ENCODE assay signal across 19 cellular contexts in genomic region chr7:108030536-108030935, GRCh38. TPM values are rescaled to one million over a fixed set of nuclear protein-coding genes. Genes with fewer than 3 reads are reported as not detected.
A peak's percentile ranks its signal among the peaks of the same experiment; 100 is the strongest.
DNase-seq lines count a peak whose midpoint lies in the region; ATAC-seq, FAIRE-seq and TF ChIP-seq lines count a peak whose summit lies in the region.
"Had no signal": no experiment of that assay in that cellular context is flagged by ENCODE, and none has a peak within 500 bp of the region (broad histone marks: within the 10 kb centered on the region; RNA-seq: fewer than 3 reads in every experiment).

No MANE protein-coding gene starts in this region.

- H3K4me3 Mint-ChIP-seq in astrocyte (ENCODE audit: unreplicated experiment), result peak overlapping the region; percentile 58
- H3K4me3 Mint-ChIP-seq: activated CD4-positive, alpha-beta T cell treated with anti-CD3 and anti-CD28 coated beads, Interleukin-2, amount 10 ng/mL, durations not matched to agents 7 days and 5 days; activated naive CD4-positive, alpha-beta T cell treated with anti-CD3 and anti-CD28 coated beads for 36 hours; brain; memory B cell; stimulated activated naive CD8-positive, alpha-beta T cell treated with anti-CD3 and anti-CD28 coated beads, Interleukin-15, Interleukin-2, amounts not matched to agents 100 ng/mL and 50 ng/mL, for 24 hours had no signal

- peak; percentile 68 for FAIRE-seq in astrocyte (lab: Jason Lieb, UNC)
- FAIRE-seq: A549, islet of Langerhans, TTC549 had no signal

- H3K27me3 ChIP-seq in astrocyte (ENCODE audit: insufficient read depth, low read length), result no peaks in the 10 kb centered on the region
- no peaks in the 10 kb centered on the region for H3K27me3 ChIP-seq in SJCRH30

- H3K27ac ChIP-seq in astrocyte (ENCODE audit: low read depth, low read length), result peak overlapping the region; percentile 90
- no peak overlapping the region for H3K27ac ChIP-seq in SJCRH30

- H3K36me3 ChIP-seq in astrocyte (ENCODE audit: insufficient read depth, low read length) (no peaks in the 10 kb centered on the region), SJCRH30 (no peaks in the 10 kb centered on the region)

- H3K4me3 ChIP-seq in astrocyte (ENCODE audit: insufficient read depth, low read depth, low read length) (no peak overlapping the region), SJCRH30 (no peak overlapping the region)
- H3K4me3 ChIP-seq: A549 had no signal

- TF ChIP-seq CTCF in astrocyte (IDR thresholded peaks at IDR 0.05; ENCODE audit: insufficient read depth, low read depth, low read length), result no peak

- in situ Hi-C loops in ACHN (cut with HindIII; ENCODE audit: low pct_ligation_motif_present, low pct_unique_long_range_greater_than_20kb, low sequenced_read_pairs), result no loop called here

- H3K4me1 Mint-ChIP-seq in astrocyte (ENCODE audit: low read depth, unreplicated experiment), result peaks cover 43% of the 10 kb centered on the region
- H3K4me1 Mint-ChIP-seq: activated CD4-positive, alpha-beta T cell treated with anti-CD3 and anti-CD28 coated beads, Interleukin-2, amount 10 ng/mL, durations not matched to agents 7 days and 5 days; memory B cell had no signal

- H2AFZ ChIP-seq in astrocyte (ENCODE audit: low read depth, low read length), result peak overlapping the region; percentile 68

- no peaks in the 10 kb centered on the region for H4K20me1 ChIP-seq in astrocyte (ENCODE audit: insufficient read depth, low read length)

- H3K27ac Mint-ChIP-seq in astrocyte (ENCODE audit: unreplicated experiment), result peak overlapping the region; percentile 93
- H3K27ac Mint-ChIP-seq: activated CD4-positive, alpha-beta T cell treated with anti-CD3 and anti-CD28 coated beads, Interleukin-2, amount 10 ng/mL, durations not matched to agents 7 days and 5 days; activated naive CD4-positive, alpha-beta T cell treated with anti-CD3 and anti-CD28 coated beads for 36 hours; brain; memory B cell; stimulated activated naive CD8-positive, alpha-beta T cell treated with anti-CD3 and anti-CD28 coated beads, Interleukin-15, Interleukin-2, amounts not matched to agents 100 ng/mL and 50 ng/mL, for 24 hours had no signal

- H3K36me3 Mint-ChIP-seq in astrocyte (ENCODE audit: low read depth, unreplicated experiment), result no peaks in the 10 kb centered on the region
- H3K36me3 Mint-ChIP-seq: brain, memory B cell had no signal

- peak; percentile 42 for DNase-seq in ACHN
- peak; percentile 89 for DNase-seq in HT1080 (ENCODE audit: low read depth)
- no peak for DNase-seq in astrocyte (ENCODE audit: low read depth)
- DNase-seq in kidney tubule cell (ENCODE audit: low spot score), result peak; percentile 73
- no peak for DNase-seq in SW480 (ENCODE audit: low spot score)
- DNase-seq in SJCRH30, result no peak
- no peak for DNase-seq in NCI-H1417 treated with DMSO at 0.1 percent for 48 hours (lab: John Stamatoyannopoulos, UW)
- DNase-seq: activated CD4-positive, alpha-beta T cell treated with anti-CD3 and anti-CD28 coated beads, Interleukin-2, amount 10 ng/mL, durations not matched to agents 7 days and 5 days; activated naive CD4-positive, alpha-beta T cell treated with anti-CD3 and anti-CD28 coated beads for 36 hours; head of caudate nucleus; NCI-H1048; stimulated activated CD4-positive, alpha-beta T cell treated with anti-CD3 and anti-CD28 coated beads, Interleukin-15, amount 100 ng/mL, for 24 hours had no signal

- no peak for ATAC-seq in GM21619 (IDR thresholded peaks at IDR 0.05; ENCODE audit: unreplicated experiment)

- peak overlapping the region; percentile 73 for H3K9ac ChIP-seq in astrocyte (ENCODE audit: low read length)

- H3K4me1 ChIP-seq in astrocyte (ENCODE audit: insufficient read depth, low read length), result peaks cover 21% of the 10 kb centered on the region
- no peaks in the 10 kb centered on the region; the same call in 1 of the 2 replicates for H3K4me1 ChIP-seq in SJCRH30

- no peaks in the 10 kb centered on the region for H3K27me3 Mint-ChIP-seq in astrocyte (ENCODE audit: low read depth, unreplicated experiment)
- H3K27me3 Mint-ChIP-seq: activated CD4-positive, alpha-beta T cell treated with anti-CD3 and anti-CD28 coated beads, Interleukin-2, amount 10 ng/mL, durations not matched to agents 7 days and 5 days had no signal

- peak overlapping the region; percentile 74 for H3K4me2 ChIP-seq in astrocyte (ENCODE audit: low read length)

- H3K9me3 ChIP-seq in astrocyte (ENCODE audit: insufficient read depth, low read depth, low read length) (no peaks in the 10 kb centered on the region), SJCRH30 (replicated peaks) (no peaks in the 10 kb centered on the region; the same call in 1 of the 2 replicates)
- H3K9me3 ChIP-seq: A549 had no signal

- no peaks in the 10 kb centered on the region for H3K9me3 Mint-ChIP-seq in astrocyte (ENCODE audit: unreplicated experiment)
- H3K9me3 Mint-ChIP-seq: activated CD4-positive, alpha-beta T cell treated with anti-CD3 and anti-CD28 coated beads, Interleukin-2, amount 10 ng/mL, durations not matched to agents 7 days and 5 days; activated naive CD4-positive, alpha-beta T cell treated with anti-CD3 and anti-CD28 coated beads for 36 hours; brain; memory B cell; stimulated activated naive CD8-positive, alpha-beta T cell treated with anti-CD3 and anti-CD28 coated beads, Interleukin-15, Interleukin-2, amounts not matched to agents 100 ng/mL and 50 ng/mL, for 24 hours had no signal

- no peaks in the 10 kb centered on the region for H3K79me2 ChIP-seq in astrocyte (ENCODE audit: insufficient read depth, low read length)

RNA-seq across cellular contexts. Expression of gene LAMB1, which starts 27.6 kb away (rescaled TPM):
- 53.6 and 62.7 TPM in 2 replicates for total RNA-seq in HT1080 (2014; rRNA removed; shearing (Covaris generic))
- polyA plus RNA-seq in HT1080 (2015; cell fraction: cytosol; rRNA removed), result 73.0 and 92.6 TPM in 2 replicates
- polyA plus RNA-seq in HT1080 (2015; cell fraction: nucleus; rRNA removed), result 710 and 759 TPM in 2 replicates
- 403 and 411 TPM in 2 replicates for total RNA-seq in astrocyte
- 100 and 106 TPM in 2 replicates for total RNA-seq in SJCRH30 (2014; rRNA removed; shearing (Covaris generic))
- total RNA-seq: activated CD4-positive, alpha-beta T cell treated with anti-CD3 and anti-CD28 coated beads, Interleukin-2, amount 10 ng/mL, durations not matched to agents 7 days and 5 days had no signal

Comparison
In these comparisons a context has a peak if more than half of its experiments do, and no peak if none do; other contexts are left out.
1. DNase-seq: peak in ACHN (single experiment), HT1080 (single experiment) and kidney tubule cell (single experiment); none in astrocyte (single experiment), SW480 (single experiment), SJCRH30 (0 of 2) and NCI-H1417 treated with DMSO at 0.1 percent for 48 hours (single experiment).